22 cellular contexts compared by ENCODE assay signal in genomic region chr5:23451156-23451555, GRCh38. TPM values are rescaled to one million over a fixed set of nuclear protein-coding genes. Genes with fewer than 3 reads are reported as not detected.
DNase-seq lines count a peak whose midpoint lies in the region; FAIRE-seq and TF ChIP-seq lines count a peak whose summit lies in the region.
"Had no signal": no experiment of that assay in that cellular context is flagged by ENCODE, and none has a peak within 500 bp of the region (broad histone marks: within the 10 kb centered on the region; RNA-seq: fewer than 3 reads in every experiment).

No MANE protein-coding gene starts in this region.

- H3K4me2 ChIP-seq in OCI-LY3 (ENCODE audit: low read length): no peak overlapping the region
- no peak overlapping the region for H3K4me2 ChIP-seq in astrocyte (ENCODE audit: low read length)
- no peak overlapping the region for H3K4me2 ChIP-seq in smooth muscle cell

- no peaks in the 10 kb centered on the region for H3K79me2 ChIP-seq in OCI-LY3 (ENCODE audit: low read length)
- H3K79me2 ChIP-seq in astrocyte (ENCODE audit: insufficient read depth, low read length): no peaks in the 10 kb centered on the region
- H3K79me2 ChIP-seq in smooth muscle cell (ENCODE audit: low read depth): no peaks in the 10 kb centered on the region

- H3K9ac ChIP-seq in OCI-LY3 (ENCODE audit: low read length): no peak overlapping the region
- no peak overlapping the region for H3K9ac ChIP-seq in astrocyte (ENCODE audit: low read length)
- no peak overlapping the region for H3K9ac ChIP-seq in smooth muscle cell (ENCODE audit: low read depth)

- H3K9me3 ChIP-seq in OCI-LY3 (ENCODE audit: insufficient read depth, low read length): no peaks in the 10 kb centered on the region
- H3K9me3 ChIP-seq in astrocyte (ENCODE audit: insufficient read depth, low read depth, low read length): no peaks in the 10 kb centered on the region
- H3K9me3 ChIP-seq in smooth muscle cell (replicated peaks; ENCODE audit: low read depth): no peaks in the 10 kb centered on the region
- H3K9me3 ChIP-seq: BE2C had no signal

- WGBS in smooth muscle cell (ENCODE audit: low lambda C conversion rate): 38% methylated on average over 1 of the region's 1 CpG

- peaks cover 8% of the 10 kb centered on the region for H3K4me1 Mint-ChIP-seq in astrocyte (ENCODE audit: low read depth, unreplicated experiment)
- peaks cover 7% of the 10 kb centered on the region for H3K4me1 Mint-ChIP-seq in mesothelial cell of epicardium
- H3K4me1 Mint-ChIP-seq: IgD-negative memory B cell had no signal

- H3K27me3 Mint-ChIP-seq in astrocyte (ENCODE audit: low read depth, unreplicated experiment) (no peaks in the 10 kb centered on the region), mesothelial cell of epicardium (ENCODE audit: low read depth) (no peaks in the 10 kb centered on the region)
- H3K27me3 Mint-ChIP-seq: IgD-negative memory B cell had no signal

- H3K27ac ChIP-seq in OCI-LY3 (ENCODE audit: low read length) (no peak overlapping the region), astrocyte (ENCODE audit: low read depth, low read length) (no peak overlapping the region), smooth muscle cell (ENCODE audit: low read depth) (peak overlapping the region; percentile 36)

- H3K4me1 ChIP-seq in OCI-LY3 (ENCODE audit: low read length) (peaks cover 19% of the 10 kb centered on the region), astrocyte (ENCODE audit: insufficient read depth, low read length) (no peaks in the 10 kb centered on the region), smooth muscle cell (ENCODE audit: low read depth) (no peaks in the 10 kb centered on the region)
- H3K4me1 ChIP-seq: BE2C had no signal

- H2AFZ ChIP-seq in OCI-LY3 (ENCODE audit: low read depth, low read length) (peak overlapping the region; percentile 89; the same call in 1 of the 2 replicates), astrocyte (ENCODE audit: low read depth, low read length) (no peak overlapping the region), smooth muscle cell (ENCODE audit: low read depth) (peak overlapping the region; percentile 76)

- H3K9me3 Mint-ChIP-seq in astrocyte (ENCODE audit: unreplicated experiment) (peaks cover 1% of the 10 kb centered on the region), mesothelial cell of epicardium (peaks cover 8% of the 10 kb centered on the region)

- TF ChIP-seq CTCF in OCI-LY3 (IDR thresholded peaks at IDR 0.05; ENCODE audit: low read depth, low read length) (no peak), astrocyte (IDR thresholded peaks at IDR 0.05; ENCODE audit: insufficient read depth, low read depth, low read length) (no peak), smooth muscle cell (IDR thresholded peaks at IDR 0.05; ENCODE audit: borderline replicate concordance, insufficient read depth, poor library complexity, severe bottlenecking) (no peak), mesothelial cell of epicardium (IDR thresholded peaks at IDR 0.05; ENCODE audit: unreplicated experiment) (no peak)

- H3F3A ChIP-seq in smooth muscle cell (ENCODE audit: low read depth): no peaks in the 10 kb centered on the region

- H3K27me3 ChIP-seq in OCI-LY3 (ENCODE audit: low read depth, low read length) (no peaks in the 10 kb centered on the region), astrocyte (ENCODE audit: insufficient read depth, low read length) (no peaks in the 10 kb centered on the region), smooth muscle cell (ENCODE audit: low read depth) (no peaks in the 10 kb centered on the region)
- H3K27me3 ChIP-seq: BE2C had no signal

- no peaks in the 10 kb centered on the region for H4K20me1 ChIP-seq in OCI-LY3 (ENCODE audit: insufficient read depth, low read length)
- no peaks in the 10 kb centered on the region for H4K20me1 ChIP-seq in astrocyte (ENCODE audit: insufficient read depth, low read length)
- H4K20me1 ChIP-seq in smooth muscle cell (ENCODE audit: low read depth): no peaks in the 10 kb centered on the region

- DNase-seq in astrocyte (ENCODE audit: low read depth) (no peak), kidney tubule cell (ENCODE audit: low spot score) (peak; percentile 44), smooth muscle cell (lab: John Stamatoyannopoulos, UW; ENCODE audit: unreplicated experiment) (no peak), mesothelial cell of epicardium (ENCODE audit: low spot score in 2 of 2, unreplicated experiment in 2 of 2) (no peak), OCI-M2 (lab: John Stamatoyannopoulos, UW; ENCODE audit: unreplicated experiment) (no peak), activated gamma-delta T cell (lab: John Stamatoyannopoulos, UW) (no peak)
- DNase-seq: BE2C, EL, GF-D8, GOT3, MV-4-11, NCI-H1694, NCI-H2171 treated with DMSO at 0.1 percent for 48 hours, NCI-H524 treated with DMSO at 0.1 percent for 48 hours, NCI-H82, SHP77 treated with DMSO at 0.1 percent for 48 hours had no signal

- H3K36me3 Mint-ChIP-seq in astrocyte (ENCODE audit: low read depth, unreplicated experiment) (no peaks in the 10 kb centered on the region), mesothelial cell of epicardium (no peaks in the 10 kb centered on the region)
- H3K36me3 Mint-ChIP-seq: IgD-negative memory B cell had no signal

- H3K27ac Mint-ChIP-seq in astrocyte (ENCODE audit: unreplicated experiment): peak overlapping the region; percentile 23
- no peak overlapping the region for H3K27ac Mint-ChIP-seq in mesothelial cell of epicardium
- H3K27ac Mint-ChIP-seq: IgD-negative memory B cell had no signal

- no peaks in the 10 kb centered on the region for H3K36me3 ChIP-seq in OCI-LY3 (replicated peaks; ENCODE audit: low read depth, low read length)
- no peaks in the 10 kb centered on the region for H3K36me3 ChIP-seq in astrocyte (ENCODE audit: insufficient read depth, low read length)
- H3K36me3 ChIP-seq in smooth muscle cell (ENCODE audit: low read depth): no peaks in the 10 kb centered on the region
- H3K36me3 ChIP-seq: BE2C had no signal

- H3K4me3 ChIP-seq in OCI-LY3 (ENCODE audit: low read length): no peak overlapping the region
- H3K4me3 ChIP-seq in astrocyte (ENCODE audit: insufficient read depth, low read depth, low read length): no peak overlapping the region
- no peak overlapping the region for H3K4me3 ChIP-seq in smooth muscle cell

- FAIRE-seq in astrocyte (lab: Jason Lieb, UNC): no peak
- FAIRE-seq: GM19239 had no signal

- no peak overlapping the region for H3K4me3 Mint-ChIP-seq in astrocyte (ENCODE audit: unreplicated experiment)
- H3K4me3 Mint-ChIP-seq in mesothelial cell of epicardium: no peak overlapping the region
- H3K4me3 Mint-ChIP-seq: IgD-negative memory B cell had no signal

RNA-seq across cellular contexts. Expression of gene PRDM9, which starts 56.3 kb away (rescaled TPM):
- total RNA-seq in astrocyte (not detected in 2 replicates), smooth muscle cell (not detected in 2 replicates), mesothelial cell of epicardium (not detected in 3 replicates)
- polyA plus RNA-seq in smooth muscle cell: not detected in 2 replicates
- total RNA-seq: A673, OCI-LY7, RPMI7951 had no signal
- polyA plus RNA-seq: IgD-negative memory B cell had no signal
